In genomic region chr7:1677206-1678069, GRCh38 we compare ENCODE assay signal across 22 cellular contexts. TPM values are rescaled to one million over a fixed set of nuclear protein-coding genes. Genes with fewer than 3 reads are reported as not detected.
DNase-seq lines count a peak whose midpoint lies in the region; ATAC-seq and TF ChIP-seq lines count a peak whose summit lies in the region.
"Had no signal": no experiment of that assay in that cellular context is flagged by ENCODE, and none has a peak within 500 bp of the region (broad histone marks: within the 10 kb centered on the region; RNA-seq: fewer than 3 reads in every experiment).

No MANE protein-coding gene starts in this region.

- peak; percentile 17 for DNase-seq in activated CD4-positive, CD25-positive, alpha-beta regulatory T cell treated with anti-CD3 and anti-CD28 coated beads, Interleukin-2, amount 50 U/mL, for 72 hours
- DNase-seq in activated CD4-positive, CD25-positive, alpha-beta regulatory T cell (lab: John Stamatoyannopoulos, UW): no peak
- DNase-seq in GM03348 (ENCODE audit: low spot score) (peak; percentile 2), endodermal cell (peak; percentile 19), spleen (peak; percentile 47)
- no peak for DNase-seq in stimulated activated CD4-positive, alpha-beta T cell treated with anti-CD3 and anti-CD28 coated beads, Interleukin-2, amount 100 ng/mL, for 48 hours
- DNase-seq: 8988T, amniotic stem cell, dermis blood vessel endothelial cell, DMS79, HFFc6, left ventricle myocardium inferior, NCI-H1694, NCI-H748 treated with DMSO at 0.1 percent for 48 hours, Right ventricle myocardium superior, testis had no signal

- 91 to 94% methylated on average over 13 to 25 of the region's 25 CpGs for WGBS in endodermal cell (ENCODE audit: insufficient coverage in 1 of 2, insufficient read length in 1 of 2), 2 experiments
- 73 to 81% (median 79%) methylated on average over 25 of the region's 25 CpGs for WGBS in spleen, 5 donors

- no peaks in the 10 kb centered on the region for H3K4me1 ChIP-seq in endodermal cell (ENCODE audit: control insufficient read depth, insufficient read depth, low read length)
- H3K4me1 ChIP-seq in spleen: no peaks in the 10 kb centered on the region
- H3K4me1 ChIP-seq: heart left ventricle, left ventricle myocardium inferior, testis had no signal

- H3K9me3 ChIP-seq in endodermal cell (ENCODE audit: control insufficient read depth, low read length): peaks cover under 1% of the 10 kb centered on the region
- peaks cover 0 to 11% (median 5%) of the 10 kb centered on the region in 8 donors for H3K9me3 ChIP-seq in spleen
- H3K9me3 ChIP-seq: left ventricle myocardium inferior, testis had no signal

- peaks cover 11% of the 10 kb centered on the region for H3K27me3 Mint-ChIP-seq in endodermal cell (ENCODE audit: insufficient read depth)

- H3K36me3 ChIP-seq in endodermal cell (ENCODE audit: control insufficient read depth, insufficient read depth, low read length): no peaks in the 10 kb centered on the region
- no peaks in the 10 kb centered on the region for H3K36me3 ChIP-seq in spleen
- H3K36me3 ChIP-seq: cardiac muscle cell, heart left ventricle, left ventricle myocardium inferior had no signal

- no peak overlapping the region for H3K4me3 ChIP-seq in endodermal cell (ENCODE audit: low read length)
- no peak overlapping the region for H3K4me3 ChIP-seq in spleen
- H3K4me3 ChIP-seq: cardiac muscle cell, heart left ventricle, left ventricle myocardium inferior, testis had no signal

- H3K27ac Mint-ChIP-seq in endodermal cell: no peak overlapping the region
- H3K27ac Mint-ChIP-seq: HFFc6; nephron; stimulated activated effector memory CD8-positive, alpha-beta T cell treated with anti-CD3 and anti-CD28 coated beads, Interleukin-12 subunit alpha, Interleukin-12 subunit beta, amount 100 ng/mL, for 72 hours had no signal

- intact Hi-C loops in spleen (cut with DNase I; ENCODE audit: low total_unique reads): no loop called here

- H3K9ac ChIP-seq in endodermal cell (ENCODE audit: extremely low read depth, low read length, poor library complexity, severe bottlenecking): no peak overlapping the region

- H3K27ac ChIP-seq in endodermal cell (ENCODE audit: low read depth, low read length): no peak overlapping the region
- H3K27ac ChIP-seq in spleen: no peak overlapping the region
- H3K27ac ChIP-seq: cardiac muscle cell, heart left ventricle, left ventricle myocardium inferior, testis had no signal

- no peaks in the 10 kb centered on the region for H3K27me3 ChIP-seq in endodermal cell (ENCODE audit: control insufficient read depth, insufficient read depth, low read length, poor library complexity, severe bottlenecking)
- peaks cover 0 to 64% (median 12%) of the 10 kb centered on the region in 7 donors for H3K27me3 ChIP-seq in spleen (replicated peaks in 1 of 7)
- H3K27me3 ChIP-seq: cardiac muscle cell, testis had no signal

- H3K36me3 Mint-ChIP-seq in endodermal cell (ENCODE audit: low read depth): peaks cover 2% of the 10 kb centered on the region
- H3K36me3 Mint-ChIP-seq: stimulated activated effector memory CD8-positive, alpha-beta T cell treated with anti-CD3 and anti-CD28 coated beads, Interleukin-12 subunit alpha, Interleukin-12 subunit beta, amount 100 ng/mL, for 72 hours had no signal

- no peak for TF ChIP-seq POLR2A in spleen (IDR thresholded peaks at IDR 0.05)

- ATAC-seq in GM21526 (IDR thresholded peaks at IDR 0.05; ENCODE audit: low FRiP score, unreplicated experiment): no peak
- ATAC-seq in GM21528 (IDR thresholded peaks at IDR 0.05; ENCODE audit: low FRiP score, unreplicated experiment): no peak
- ATAC-seq: heart left ventricle; stimulated activated effector memory CD8-positive, alpha-beta T cell treated with anti-CD3 and anti-CD28 coated beads, Interleukin-12 subunit alpha, Interleukin-12 subunit beta, amount 100 ng/mL, for 72 hours had no signal

- H3K4me3 Mint-ChIP-seq in endodermal cell: no peak overlapping the region
- H3K4me3 Mint-ChIP-seq: HFFc6; nephron; stimulated activated effector memory CD8-positive, alpha-beta T cell treated with anti-CD3 and anti-CD28 coated beads, Interleukin-12 subunit alpha, Interleukin-12 subunit beta, amount 100 ng/mL, for 72 hours had no signal

- TF ChIP-seq CTCF in endodermal cell (conservative IDR thresholded peaks at IDR 0.05) (no peak), spleen (IDR thresholded peaks at IDR 0.05 in 8 of 11, conservative IDR thresholded peaks at IDR 0.05 in 3 of 11) (no peak)

- H3K9me3 Mint-ChIP-seq in endodermal cell: peaks cover 5% of the 10 kb centered on the region

- H3K4me1 Mint-ChIP-seq in endodermal cell: no peaks in the 10 kb centered on the region
- H3K4me1 Mint-ChIP-seq: stimulated activated effector memory CD8-positive, alpha-beta T cell treated with anti-CD3 and anti-CD28 coated beads, Interleukin-12 subunit alpha, Interleukin-12 subunit beta, amount 100 ng/mL, for 72 hours had no signal

RNA-seq across cellular contexts. Expression of gene ELFN1, which starts 7.4 kb away (rescaled TPM):
- total RNA-seq in endodermal cell (1 to 10 TPM; 2.1 to 5.0 TPM), spleen (1 to 10 TPM; 2.3 to 3.9 (median 2.8) TPM)
- 13.6 TPM for polyA plus RNA-seq in endodermal cell (2013, experiment 1 of 2)
- 12.4 TPM for polyA plus RNA-seq in endodermal cell (2013, experiment 2 of 2)
- polyA plus RNA-seq in spleen: under 1 TPM; 0.22 to 0.70 (median 0.41) TPM

Comparison
In these comparisons a context has a peak if more than half of its experiments do, and no peak if none do; other contexts are left out.
1. DNase-seq: peak in activated CD4-positive, CD25-positive, alpha-beta regulatory T cell treated with anti-CD3 and anti-CD28 coated beads, Interleukin-2, amount 50 U/mL, for 72 hours (single experiment), GM03348 (single experiment), endodermal cell (single experiment) and spleen (single experiment); none in activated CD4-positive, CD25-positive, alpha-beta regulatory T cell (0 of 4) and stimulated activated CD4-positive, alpha-beta T cell treated with anti-CD3 and anti-CD28 coated beads, Interleukin-2, amount 100 ng/mL, for 48 hours (0 of 2).